ENCODE assay signal across 9 cellular contexts in genomic region chr16:56683424-56684162, GRCh38. TPM values are rescaled to one million over a fixed set of nuclear protein-coding genes. Genes with fewer than 3 reads are reported as not detected.
A peak's percentile ranks its signal among the peaks of the same experiment; 100 is the strongest.
DNase-seq lines count a peak whose midpoint lies in the region; ATAC-seq, FAIRE-seq and TF ChIP-seq lines count a peak whose summit lies in the region.
"Had no signal": no experiment of that assay in that cellular context is flagged by ENCODE, and none has a peak within 500 bp of the region (broad histone marks: within the 10 kb centered on the region; RNA-seq: fewer than 3 reads in every experiment).

No MANE protein-coding gene starts in this region.

- no peaks in the 10 kb centered on the region for H3K27me3 Mint-ChIP-seq in T-helper 2 cell treated with Interferon-gamma antibody and Interleukin-4, amounts not matched to agents 5 μg/mL and 100 μg/mL, for 36 hours (ENCODE audit: low read depth)

- H3K9ac ChIP-seq in adipocyte (ENCODE audit: low read length) (peak overlapping the region; percentile 87), keratinocyte (ENCODE audit: control insufficient read depth, extremely low read depth, insufficient read depth, low read length) (peak overlapping the region; percentile 84), subcutaneous abdominal adipose tissue (ENCODE audit: low read length in 5 of 5) (peak overlapping the region in 4 of 5 donors; percentile 77 to 98 (median 88))

- H3K4me1 ChIP-seq in adipocyte (ENCODE audit: control insufficient read depth, insufficient read depth, low read length) = peaks cover 41% of the 10 kb centered on the region
- peaks cover 33% of the 10 kb centered on the region for H3K4me1 ChIP-seq in keratinocyte (ENCODE audit: control insufficient read depth, extremely low read depth, insufficient read depth, low read length)
- H3K4me1 ChIP-seq in subcutaneous abdominal adipose tissue (ENCODE audit: control insufficient read depth in 5 of 5, insufficient read depth in 5 of 5, low read length in 5 of 5) = peaks cover 12 to 52% (median 36%) of the 10 kb centered on the region in 5 donors
- H3K4me1 ChIP-seq: BE2C had no signal

- ATAC-seq in HG02973 (IDR thresholded peaks at IDR 0.05; ENCODE audit: unreplicated experiment) (no peak), GM18870 (IDR thresholded peaks at IDR 0.05; ENCODE audit: unreplicated experiment) (no peak)

- no peaks in the 10 kb centered on the region for H4K20me1 ChIP-seq in keratinocyte (ENCODE audit: control insufficient read depth, extremely low read depth, insufficient read depth, low read length)

- H3K27ac ChIP-seq in keratinocyte (ENCODE audit: control insufficient read depth, insufficient read depth, low read length) (no peak overlapping the region), subcutaneous abdominal adipose tissue (ENCODE audit: low read depth, low read length) (peak overlapping the region; percentile 77)

- DNase-seq in T-helper 2 cell treated with Interferon-gamma antibody and Interleukin-4, amounts not matched to agents 5 μg/mL and 100 μg/mL, for 36 hours (ENCODE audit: low spot score) = no peak
- no peak for DNase-seq in T-helper 2 cell
- DNase-seq in adipocyte (ENCODE audit: low read depth) = no peak
- DNase-seq in keratinocyte (ENCODE audit: low read depth, low spot score) = no peak
- no peak for DNase-seq in EL
- DNase-seq: BE2C had no signal

- peaks cover 3% of the 10 kb centered on the region for H3K36me3 Mint-ChIP-seq in T-helper 2 cell treated with Interferon-gamma antibody and Interleukin-4, amounts not matched to agents 5 μg/mL and 100 μg/mL, for 36 hours (ENCODE audit: low read depth)

- H3K79me2 ChIP-seq in keratinocyte (ENCODE audit: control insufficient read depth, insufficient read depth, low read length) = peaks cover 4% of the 10 kb centered on the region

- H2AFZ ChIP-seq in keratinocyte (ENCODE audit: control insufficient read depth, low read length) = no peak overlapping the region

- no peaks in the 10 kb centered on the region for H3K36me3 ChIP-seq in adipocyte (ENCODE audit: control insufficient read depth, insufficient read depth, low read length, severe bottlenecking)
- peaks cover 0 to 3% of the 10 kb centered on the region in 2 experiments for H3K36me3 ChIP-seq in keratinocyte (ENCODE audit: control insufficient read depth in 2 of 2, extremely low read depth in 1 of 2, insufficient read depth in 2 of 2, low read length in 2 of 2)
- peaks cover 0 to 2% (median 0%) of the 10 kb centered on the region in 5 donors for H3K36me3 ChIP-seq in subcutaneous abdominal adipose tissue (ENCODE audit: control insufficient read depth in 5 of 5, insufficient read depth in 5 of 5, low read length in 5 of 5)
- H3K36me3 ChIP-seq: BE2C had no signal

- no peaks in the 10 kb centered on the region for H3K27me3 ChIP-seq in adipocyte (replicated peaks; ENCODE audit: control insufficient read depth, insufficient read depth, low read length)
- no peaks in the 10 kb centered on the region for H3K27me3 ChIP-seq in keratinocyte (ENCODE audit: control insufficient read depth, extremely low read depth, insufficient read depth, low read length)
- H3K27me3 ChIP-seq in subcutaneous abdominal adipose tissue (ENCODE audit: control insufficient read depth in 5 of 5, insufficient read depth in 4 of 5, low read length in 5 of 5) = no peaks in the 10 kb centered on the region
- H3K27me3 ChIP-seq: BE2C had no signal

- no peak for TF ChIP-seq CTCF in keratinocyte (optimal IDR thresholded peaks at IDR 0.05 in 1 of 3, IDR thresholded peaks at IDR 0.05 in 1 of 3, conservative IDR thresholded peaks at IDR 0.05 in 1 of 3; ENCODE audit: extremely low read depth in 1 of 3, insufficient read depth in 2 of 3, low read length in 3 of 3)

- no peak for FAIRE-seq in keratinocyte (lab: Jason Lieb, UNC)

- H3K4me1 Mint-ChIP-seq in T-helper 2 cell treated with Interferon-gamma antibody and Interleukin-4, amounts not matched to agents 5 μg/mL and 100 μg/mL, for 36 hours (ENCODE audit: low read depth) = peaks cover 16% of the 10 kb centered on the region

- peak overlapping the region; percentile 96 for H3K4me3 Mint-ChIP-seq in T-helper 2 cell treated with Interferon-gamma antibody and Interleukin-4, amounts not matched to agents 5 μg/mL and 100 μg/mL, for 36 hours

- no peaks in the 10 kb centered on the region for H3K9me1 ChIP-seq in keratinocyte (ENCODE audit: control insufficient read depth, extremely low read depth, insufficient read depth, low read length)

- peaks cover 4% of the 10 kb centered on the region for H3K9me3 Mint-ChIP-seq in T-helper 2 cell treated with Interferon-gamma antibody and Interleukin-4, amounts not matched to agents 5 μg/mL and 100 μg/mL, for 36 hours

- H3K4me2 ChIP-seq in keratinocyte (ENCODE audit: control insufficient read depth, extremely low read depth, insufficient read depth, low read depth, low read length) = peak overlapping the region; percentile 100

- dilution Hi-C loops in keratinocyte (cut with MboI; ENCODE audit: extremely low pct_ligation_motif_present, low sequenced_read_pairs) = no loop called here

- H3K4me3 ChIP-seq in adipocyte (ENCODE audit: low read length) = peak overlapping the region; percentile 83
- H3K4me3 ChIP-seq in keratinocyte (ENCODE audit: control insufficient read depth in 2 of 3, extremely low read depth in 1 of 3, insufficient read depth in 2 of 3, low read depth in 1 of 3, low read length in 3 of 3) = peak overlapping the region; percentile 55 to 91 (median 80)
- peak overlapping the region; percentile 78 to 99 (median 88) for H3K4me3 ChIP-seq in subcutaneous abdominal adipose tissue (ENCODE audit: low read depth in 1 of 5, low read length in 5 of 5)

- no peak overlapping the region for H3K27ac Mint-ChIP-seq in T-helper 2 cell treated with Interferon-gamma antibody and Interleukin-4, amounts not matched to agents 5 μg/mL and 100 μg/mL, for 36 hours

- H3K9me3 ChIP-seq in adipocyte (ENCODE audit: control insufficient read depth, low read length) (peaks cover 21% of the 10 kb centered on the region), keratinocyte (ENCODE audit: control insufficient read depth, low read depth, low read length) (peaks cover 1% of the 10 kb centered on the region), subcutaneous abdominal adipose tissue (ENCODE audit: control insufficient read depth in 5 of 5, low read length in 5 of 5) (peaks cover 0 to 18% (median 6%) of the 10 kb centered on the region in 5 donors)
- H3K9me3 ChIP-seq: BE2C had no signal

RNA-seq across cellular contexts. Expression of gene MT1X, which starts 1.3 kb away (rescaled TPM):
- 58.3 to 466 TPM (median 97.2 TPM) in 3 replicates for polyA plus RNA-seq in keratinocyte
- polyA plus RNA-seq in keratinocyte (2011; ENCODE audit: low read depth) = 15.7 TPM
- 193 and 269 TPM in 2 replicates for polyA plus RNA-seq in keratinocyte (2011; cell fraction: cytosol; rRNA removed)
- 90.9 and 130 TPM in 2 replicates for polyA plus RNA-seq in keratinocyte (2011; cell fraction: nucleus; rRNA removed)
- 197 and 688 TPM in 2 replicates for polyA plus RNA-seq in keratinocyte (2012; ENCODE audit: low replicate concordance)
- polyA minus RNA-seq in keratinocyte = 240 to 733 TPM (median 286 TPM) in 3 replicates
- polyA minus RNA-seq in keratinocyte (2011; cell fraction: cytosol; rRNA and poly(A)+ RNA removed) = 355 TPM
- polyA minus RNA-seq in keratinocyte (2011; cell fraction: nucleus; rRNA and poly(A)+ RNA removed) = 54.5 and 55.9 TPM in 2 replicates

RNA-seq across cellular contexts. Expression of gene MT1H, which starts 14.0 kb away (rescaled TPM):
- polyA plus RNA-seq in keratinocyte = 0.79 to 4.0 TPM in 2 of 3 replicates, not detected in the other
- 1.3 TPM for polyA plus RNA-seq in keratinocyte (2011; ENCODE audit: low read depth)
- polyA plus RNA-seq in keratinocyte (2011; cell fraction: cytosol; rRNA removed) = 2.4 and 3.7 TPM in 2 replicates
- 1.1 and 1.6 TPM in 2 replicates for polyA plus RNA-seq in keratinocyte (2011; cell fraction: nucleus; rRNA removed)
- 2.0 and 25.0 TPM in 2 replicates for polyA plus RNA-seq in keratinocyte (2012; ENCODE audit: low replicate concordance)
- polyA minus RNA-seq in keratinocyte = 1.9 TPM in 1 of 3 replicates, not detected in the others
- polyA minus RNA-seq in keratinocyte (2011; cell fraction: cytosol; rRNA and poly(A)+ RNA removed) = not detected
- not detected in 2 replicates for polyA minus RNA-seq in keratinocyte (2011; cell fraction: nucleus; rRNA and poly(A)+ RNA removed)

RNA-seq across cellular contexts. Expression of gene MT1G, which starts 15.7 kb away (rescaled TPM):
- polyA plus RNA-seq in keratinocyte = 8.4 to 21.5 TPM (median 9.8 TPM) in 3 replicates
- 4.5 TPM for polyA plus RNA-seq in keratinocyte (2011; ENCODE audit: low read depth)
- polyA plus RNA-seq in keratinocyte (2011; cell fraction: cytosol; rRNA removed) = 39.5 and 41.3 TPM in 2 replicates
- 11.6 and 23.5 TPM in 2 replicates for polyA plus RNA-seq in keratinocyte (2011; cell fraction: nucleus; rRNA removed)
- polyA plus RNA-seq in keratinocyte (2012; ENCODE audit: low replicate concordance) = 20.2 and 245 TPM in 2 replicates
- 4.1 to 10.9 TPM (median 8.2 TPM) in 3 replicates for polyA minus RNA-seq in keratinocyte
- 8.8 TPM for polyA minus RNA-seq in keratinocyte (2011; cell fraction: cytosol; rRNA and poly(A)+ RNA removed)
- polyA minus RNA-seq in keratinocyte (2011; cell fraction: nucleus; rRNA and poly(A)+ RNA removed) = 3.1 TPM in 1 of 2 replicates, not detected in the other

RNA-seq across cellular contexts. Expression of gene MT1F, which starts 25.8 kb away (rescaled TPM):
- polyA plus RNA-seq in keratinocyte = 1.5 to 4.1 TPM (median 2.3 TPM) in 3 replicates
- polyA plus RNA-seq in keratinocyte (2011; ENCODE audit: low read depth) = not detected
- 1.7 and 3.3 TPM in 2 replicates for polyA plus RNA-seq in keratinocyte (2011; cell fraction: cytosol; rRNA removed)
- polyA plus RNA-seq in keratinocyte (2011; cell fraction: nucleus; rRNA removed) = 0.90 and 1.1 TPM in 2 replicates
- 1.7 and 6.5 TPM in 2 replicates for polyA plus RNA-seq in keratinocyte (2012; ENCODE audit: low replicate concordance)
- polyA minus RNA-seq in keratinocyte = 0.79 to 4.8 TPM (median 2.5 TPM) in 3 replicates
- polyA minus RNA-seq in keratinocyte (2011; cell fraction: cytosol; rRNA and poly(A)+ RNA removed) = 4.2 TPM
- 0.74 TPM in 1 of 2 replicates, not detected in the other for polyA minus RNA-seq in keratinocyte (2011; cell fraction: nucleus; rRNA and poly(A)+ RNA removed)

RNA-seq across cellular contexts. Expression of gene MT1B, which starts 31.9 kb away (rescaled TPM):
- polyA plus RNA-seq in keratinocyte = not detected in 3 replicates
- not detected for polyA plus RNA-seq in keratinocyte (2011; ENCODE audit: low read depth)
- not detected in 2 replicates for polyA plus RNA-seq in keratinocyte (2011; cell fraction: cytosol; rRNA removed)
- polyA plus RNA-seq in keratinocyte (2011; cell fraction: nucleus; rRNA removed) = not detected in 2 replicates
- polyA plus RNA-seq in keratinocyte (2012; ENCODE audit: low replicate concordance) = not detected in 2 replicates
- not detected in 3 replicates for polyA minus RNA-seq in keratinocyte
- not detected for polyA minus RNA-seq in keratinocyte (2011; cell fraction: cytosol; rRNA and poly(A)+ RNA removed)
- polyA minus RNA-seq in keratinocyte (2011; cell fraction: nucleus; rRNA and poly(A)+ RNA removed) = not detected in 2 replicates
